8 cellular contexts compared by ENCODE assay signal in the genomic region with DNA sequence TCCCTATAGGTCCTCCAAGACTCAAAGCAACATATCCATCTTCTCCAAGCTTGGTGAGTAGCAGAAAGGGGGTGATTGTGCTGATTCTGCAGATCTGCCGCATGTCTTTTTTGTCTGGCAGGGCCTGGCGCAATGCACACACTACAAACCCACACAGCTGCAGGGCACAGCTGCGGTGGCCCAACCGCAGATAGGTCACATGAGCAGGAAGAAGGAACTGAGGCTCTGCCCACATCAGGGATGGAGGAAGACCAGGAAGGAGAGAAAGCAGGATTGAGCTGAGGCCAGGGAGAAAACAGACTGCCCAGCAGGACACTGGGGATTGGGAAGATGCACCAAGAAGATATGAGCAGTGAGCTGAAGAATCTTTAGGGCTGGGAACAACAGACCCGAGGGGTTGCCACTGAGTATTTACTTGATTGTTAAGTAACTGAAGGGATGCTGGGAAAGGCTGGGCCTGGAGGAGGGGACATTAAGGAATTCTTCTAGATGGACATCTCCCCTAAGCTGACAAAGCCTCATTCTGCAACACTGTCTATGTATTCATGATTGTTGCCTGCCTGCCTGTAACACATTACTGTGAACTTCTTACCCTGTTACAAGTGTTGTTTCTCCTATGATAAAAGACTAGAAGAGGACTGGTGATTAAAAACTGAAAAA.
DNase-seq lines count a peak whose midpoint lies in the region; ATAC-seq and TF ChIP-seq lines count a peak whose summit lies in the region.

No MANE protein-coding gene starts in this region.

- no peaks in the 10 kb centered on the region for H3F3A ChIP-seq in SU-DHL-6 (ENCODE audit: insufficient read depth)

- H2AFZ ChIP-seq in SU-DHL-6 (ENCODE audit: low read depth, low read length, severe bottlenecking): peak overlapping the region; percentile 63

- no peaks in the 10 kb centered on the region for H3K9me2 ChIP-seq in SU-DHL-6 (replicated peaks; ENCODE audit: insufficient read depth, low read length)

- H3K9me3 ChIP-seq in SU-DHL-6 (ENCODE audit: insufficient read depth, low read length) (no peaks in the 10 kb centered on the region), thoracic aorta (no peaks in the 10 kb centered on the region)

- TF ChIP-seq CTCF in SU-DHL-6 (IDR thresholded peaks at IDR 0.05; ENCODE audit: insufficient read depth, low read length, poor library complexity, severe bottlenecking): no peak
- TF ChIP-seq CTCF in thoracic aorta (IDR thresholded peaks at IDR 0.05): no peak

- H3K4me1 ChIP-seq in thoracic aorta (ENCODE audit: control insufficient read depth in 1 of 2, low read depth in 2 of 2): peaks cover 49 to 68% of the 10 kb centered on the region in 2 donors

- H3K4me3 ChIP-seq in SU-DHL-6 (ENCODE audit: insufficient read depth, low read length, poor library complexity, severe bottlenecking) (peak overlapping the region; percentile 13), thoracic aorta (no peak overlapping the region)

- H4K20me1 ChIP-seq in SU-DHL-6 (ENCODE audit: low read depth, low read length): no peaks in the 10 kb centered on the region

- DNase-seq in NCI-H510A treated with DMSO at 0.1 percent for 48 hours (lab: John Stamatoyannopoulos, UW) (peak; percentile 50), NCI-H510A (lab: John Stamatoyannopoulos, UW) (no peak), inferior parietal cortex (ENCODE audit: extremely low spot score) (peak; percentile 69), thoracic aorta (ENCODE audit: low spot score) (no peak)
- DNase-seq in activated CD8-positive, alpha-beta memory T cell treated with anti-CD3 and anti-CD28 coated beads, Interleukin-2, amount 50 U/mL, for 4 hours: no peak

- H3K27me3 ChIP-seq in SU-DHL-6 (ENCODE audit: low read length) (no peaks in the 10 kb centered on the region), thoracic aorta (replicated peaks; ENCODE audit: insufficient read depth) (no peaks in the 10 kb centered on the region)

- H3K27ac ChIP-seq in SU-DHL-6 (ENCODE audit: low read depth, low read length) (no peak overlapping the region), thoracic aorta (peak overlapping the region; percentile 61 to 80)

- no peaks in the 10 kb centered on the region for H3K79me2 ChIP-seq in SU-DHL-6 (ENCODE audit: insufficient read depth, low read length)

- H3K4me2 ChIP-seq in SU-DHL-6 (ENCODE audit: low read depth, low read length, poor library complexity, severe bottlenecking): peak overlapping the region; percentile 33

- H3K36me3 ChIP-seq in SU-DHL-6 (ENCODE audit: low read length) (no peaks in the 10 kb centered on the region), thoracic aorta (no peaks in the 10 kb centered on the region)

- H3K9ac ChIP-seq in SU-DHL-6 (ENCODE audit: low read length): no peak overlapping the region

- ATAC-seq in thoracic aorta (ENCODE audit: insufficient number of reproducible peaks, low FRiP score, low read depth): peak; percentile 10
- ATAC-seq in HG02852 (IDR thresholded peaks at IDR 0.05; ENCODE audit: unreplicated experiment): no peak
- ATAC-seq in HG02678 (IDR thresholded peaks at IDR 0.05; ENCODE audit: unreplicated experiment): no peak

Comparison
In these comparisons a context has a peak if more than half of its experiments do, and no peak if none do; other contexts are left out.
1. DNase-seq: peak in NCI-H510A treated with DMSO at 0.1 percent for 48 hours (single experiment) and inferior parietal cortex (single experiment); none in NCI-H510A (single experiment), thoracic aorta (single experiment) and activated CD8-positive, alpha-beta memory T cell treated with anti-CD3 and anti-CD28 coated beads, Interleukin-2, amount 50 U/mL, for 4 hours (single experiment).